13 cellular contexts compared by ENCODE assay signal in genomic region chr2:214577769-214578168, GRCh38.
"Had no signal": no experiment of that assay in that cellular context is flagged by ENCODE, and none has a peak within 500 bp of the region (broad histone marks: within the 10 kb centered on the region; RNA-seq: fewer than 3 reads in every experiment).

No MANE protein-coding gene starts in this region.

- H3K4me1 ChIP-seq: gastroesophageal sphincter, vagina had no signal

- H3K4me3 ChIP-seq: gastroesophageal sphincter, tibial artery, vagina had no signal

- H3K27ac ChIP-seq: gastroesophageal sphincter, tibial artery, vagina had no signal

- H3K36me3 ChIP-seq: gastroesophageal sphincter, tibial artery, vagina had no signal

- H3K9me3 ChIP-seq: gastroesophageal sphincter, tibial artery, vagina had no signal

- DNase-seq: activated B cell treated with CpG ODN at 0.5 μM for 24 hours; activated effector memory CD4-positive, alpha-beta T cell treated with Interleukin-2 at 50 U/mL for 16 hours; amygdala; effector CD4-positive, alpha-beta T cell; naive thymus-derived CD4-positive, alpha-beta T cell; nucleus accumbens; right cardiac atrium; small intestine; stimulated activated CD4-positive, alpha-beta T cell treated with anti-CD3 and anti-CD28 coated beads, Interleukin-1b, Interleukin-23, amount 100 ng/mL, for 48 hours; tibial artery had no signal

- H3K27me3 ChIP-seq: gastroesophageal sphincter, tibial artery, vagina had no signal

- ATAC-seq: gastroesophageal sphincter; naive thymus-derived CD4-positive, alpha-beta T cell; right cardiac atrium; stimulated activated memory B cell treated with anti-CD40 and anti-IgM and Interleukin-4, amounts not matched to agents 10 μg/mL and 1 μg/mL and 100 μg/mL, for 72 hours had no signal
